In genomic region chr15:44738340-44738984, GRCh38 we compare ENCODE assay signal across 8 cellular contexts. TPM values are rescaled to one million over a fixed set of nuclear protein-coding genes. Genes with fewer than 3 reads are reported as not detected.
A peak's percentile ranks its signal among the peaks of the same experiment; 100 is the strongest.
DNase-seq lines count a peak whose midpoint lies in the region; ATAC-seq and FAIRE-seq lines count a peak whose summit lies in the region.

No MANE protein-coding gene starts in this region.

- no peaks in the 10 kb centered on the region for H3K27me3 Mint-ChIP-seq in memory B cell

- H3K4me3 Mint-ChIP-seq in memory B cell = no peak overlapping the region

- peaks cover 25% of the 10 kb centered on the region for H3K4me1 Mint-ChIP-seq in memory B cell

- no peaks in the 10 kb centered on the region for H3K9me3 Mint-ChIP-seq in memory B cell

- peak overlapping the region; percentile 67 for H3K27ac Mint-ChIP-seq in memory B cell

- H3K36me3 Mint-ChIP-seq in memory B cell = peaks cover 2% of the 10 kb centered on the region

- ATAC-seq in memory B cell (ENCODE audit: low read depth) (no peak), HG02642 (IDR thresholded peaks at IDR 0.05; ENCODE audit: poor library complexity, unreplicated experiment) (no peak), HG03139 (IDR thresholded peaks at IDR 0.05; ENCODE audit: unreplicated experiment) (no peak), HG03521 (IDR thresholded peaks at IDR 0.05; ENCODE audit: unreplicated experiment) (no peak)

- FAIRE-seq in HTR-8/SVneo (lab: Jason Lieb, UNC) = no peak

- DNase-seq in D341Med (ENCODE audit: low spot score) (peak; percentile 47), HTR-8/SVneo (ENCODE audit: insufficient read length, low spot score) (peak; percentile 48), RPMI7951 (ENCODE audit: low read depth) (peak; percentile 67), dedifferentiated amniotic fluid mesenchymal stem cell (ENCODE audit: extremely low spot score) (peak; percentile 78), memory B cell (ENCODE audit: low spot score in 2 of 2) (peak in 1 of 2 donors; percentile 62)

RNA-seq across cellular contexts. Expression of gene TRIM69, which starts 2.1 kb away (rescaled TPM):
- total RNA-seq in RPMI7951 (2014; rRNA removed; shearing (Covaris generic)) = 10.5 and 13.9 TPM in 2 replicates

RNA-seq across cellular contexts. Expression of gene B2M, which starts 27.1 kb away (rescaled TPM):
- 9,682 and 10,210 TPM in 2 replicates for total RNA-seq in RPMI7951 (2014; rRNA removed; shearing (Covaris generic))

RNA-seq across cellular contexts. Expression of gene PATL2, which starts 27.3 kb away (rescaled TPM):
- 0.20 and 1.1 TPM in 2 replicates for total RNA-seq in RPMI7951 (2014; rRNA removed; shearing (Covaris generic))
